In the genomic region with DNA sequence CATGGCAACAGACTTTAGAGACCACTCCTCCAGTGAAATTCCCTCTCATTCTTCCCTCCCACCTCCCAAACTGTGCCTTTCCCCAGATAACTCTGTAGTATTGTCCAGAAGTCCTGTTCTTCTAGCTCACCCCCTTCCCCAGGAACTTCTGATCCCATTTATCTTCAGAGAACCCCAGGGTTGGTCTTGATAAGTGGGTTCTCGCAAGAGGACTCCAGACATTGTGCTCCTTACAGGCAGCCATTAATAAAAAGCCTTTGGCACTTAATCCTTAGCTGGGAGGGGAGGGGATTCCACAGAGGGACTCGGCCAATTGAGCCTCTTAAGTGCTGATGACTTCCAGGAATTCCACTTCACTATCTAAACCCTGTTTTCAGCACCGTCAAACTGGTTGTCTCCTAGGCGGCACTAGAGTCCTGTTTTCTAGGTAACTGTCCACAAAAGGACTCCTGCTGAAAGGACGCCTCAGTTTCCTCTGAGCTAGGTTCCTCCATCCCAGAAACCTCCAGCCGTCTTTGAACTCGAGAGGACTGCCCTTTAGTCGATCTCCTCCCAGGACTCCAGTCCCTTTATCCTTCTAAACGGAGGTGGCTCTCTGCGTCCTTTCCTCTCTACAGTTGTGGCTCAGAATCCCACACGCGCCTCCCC, we compare ENCODE assay signal across 8 cellular contexts. TPM values are rescaled to one million over a fixed set of nuclear protein-coding genes. Genes with fewer than 3 reads are reported as not detected.
A peak's percentile ranks its signal among the peaks of the same experiment; 100 is the strongest.
DNase-seq lines count a peak whose midpoint lies in the region; ATAC-seq lines count a peak whose summit lies in the region.

No MANE protein-coding gene starts in this region.

- CTCF ChIA-PET in naive thymus-derived CD4-positive, alpha-beta T cell (lab: Charles Lee) = interaction anchor here (0.6 to 4.4 kb wide), 12 partner anchors 9 to 367 kb away, joined by 3 to 42 read pairs (median 4); no protein-coding TSS in a partner anchor

- peaks cover 95% of the 10 kb centered on the region for H3K27me3 Mint-ChIP-seq in dendritic cell treated with granulocyte-macrophage colony-stimulating factor and Interleukin-4, amounts not matched to agents 40 ng/mL and 50 ng/mL, for 4 days
- H3K27me3 Mint-ChIP-seq in naive thymus-derived CD4-positive, alpha-beta T cell = peaks cover 24 to 39% (median 32%) of the 10 kb centered on the region in 5 donors

- H3K36me3 Mint-ChIP-seq in dendritic cell treated with granulocyte-macrophage colony-stimulating factor and Interleukin-4, amounts not matched to agents 40 ng/mL and 50 ng/mL, for 4 days (ENCODE audit: low read depth) = peaks cover 4% of the 10 kb centered on the region
- peaks cover 0 to 1% (median 0%) of the 10 kb centered on the region in 5 donors for H3K36me3 Mint-ChIP-seq in naive thymus-derived CD4-positive, alpha-beta T cell

- H3K27ac ChIP-seq in naive thymus-derived CD4-positive, alpha-beta T cell (ENCODE audit: low read depth, low read length) = peak overlapping the region; percentile 35

- H3K36me3 ChIP-seq in naive thymus-derived CD4-positive, alpha-beta T cell (ENCODE audit: control insufficient read depth in 2 of 3, insufficient read depth in 3 of 3, low read length in 3 of 3) = no peaks in the 10 kb centered on the region

- peaks cover 58 to 61% of the 10 kb centered on the region in 2 donors for H3K4me1 ChIP-seq in naive thymus-derived CD4-positive, alpha-beta T cell (ENCODE audit: control insufficient read depth in 2 of 2, insufficient read depth in 2 of 2, low read length in 2 of 2)

- peaks cover 13 to 21% of the 10 kb centered on the region in 2 donors for H3K27me3 ChIP-seq in naive thymus-derived CD4-positive, alpha-beta T cell (ENCODE audit: control insufficient read depth in 2 of 2, insufficient read depth in 2 of 2, low read length in 2 of 2)

- peaks cover 81% of the 10 kb centered on the region for H3K4me1 Mint-ChIP-seq in dendritic cell treated with granulocyte-macrophage colony-stimulating factor and Interleukin-4, amounts not matched to agents 40 ng/mL and 50 ng/mL, for 4 days (ENCODE audit: low read depth)
- peaks cover 20 to 87% (median 74%) of the 10 kb centered on the region in 7 donors for H3K4me1 Mint-ChIP-seq in naive thymus-derived CD4-positive, alpha-beta T cell

- H3K27ac Mint-ChIP-seq in dendritic cell treated with granulocyte-macrophage colony-stimulating factor and Interleukin-4, amounts not matched to agents 40 ng/mL and 50 ng/mL, for 4 days = peak overlapping the region; percentile 49
- peak overlapping the region in 7 of 9 donors; percentile 72 to 90 (median 84) for H3K27ac Mint-ChIP-seq in naive thymus-derived CD4-positive, alpha-beta T cell

- H3K9me3 Mint-ChIP-seq in dendritic cell treated with granulocyte-macrophage colony-stimulating factor and Interleukin-4, amounts not matched to agents 40 ng/mL and 50 ng/mL, for 4 days = no peaks in the 10 kb centered on the region
- H3K9me3 Mint-ChIP-seq in naive thymus-derived CD4-positive, alpha-beta T cell = peaks cover 0 to 2% (median 0%) of the 10 kb centered on the region in 11 donors

- peak overlapping the region; percentile 72 for H3K4me3 ChIP-seq in naive thymus-derived CD4-positive, alpha-beta T cell (ENCODE audit: low read length)

- DNase-seq in ELF-1 (ENCODE audit: low read depth, low spot score) (peak; percentile 78), NCI-H2227 treated with DMSO at 0.1 percent for 48 hours (lab: John Stamatoyannopoulos, UW) (peak; percentile 90), sciatic nerve (ENCODE audit: low spot score) (no peak)
- no peak for DNase-seq in naive thymus-derived CD4-positive, alpha-beta T cell
- no peak for DNase-seq in activated effector memory CD4-positive, alpha-beta T cell treated with anti-CD3 and anti-CD28 coated beads, Interleukin-2, amount 50 U/mL, for 16 hours

- no peaks in the 10 kb centered on the region for H3K9me3 ChIP-seq in naive thymus-derived CD4-positive, alpha-beta T cell (ENCODE audit: control insufficient read depth in 2 of 3, low read length in 3 of 3)

- intact Hi-C loops in dendritic cell treated with granulocyte-macrophage colony-stimulating factor and Interleukin-4, amounts not matched to agents 40 ng/mL and 50 ng/mL, for 4 days (cut with micrococcal nuclease) = loop anchor here (5.0 kb wide), 1 partner anchor 141 kb away; no protein-coding TSS in a partner anchor
- intact Hi-C loops in naive thymus-derived CD4-positive, alpha-beta T cell (cut with micrococcal nuclease) = loop anchor here in 1 of 2 donors (10.0 kb wide), 2 partner anchors 458 to 952 kb away; no protein-coding TSS in a partner anchor
- intact Hi-C loops in sciatic nerve (cut with DNase I) = no loop called here

- ATAC-seq in naive thymus-derived CD4-positive, alpha-beta T cell = no peak
- ATAC-seq in sciatic nerve (no peak), HG02610 (IDR thresholded peaks at IDR 0.05; ENCODE audit: unreplicated experiment) (no peak), GM21576 (IDR thresholded peaks at IDR 0.05; ENCODE audit: unreplicated experiment) (no peak)

- peak overlapping the region; percentile 82 for H3K4me3 Mint-ChIP-seq in dendritic cell treated with granulocyte-macrophage colony-stimulating factor and Interleukin-4, amounts not matched to agents 40 ng/mL and 50 ng/mL, for 4 days
- H3K4me3 Mint-ChIP-seq in naive thymus-derived CD4-positive, alpha-beta T cell = peak overlapping the region; percentile 84 to 98 (median 88)

- POLR2A ChIA-PET in naive thymus-derived CD4-positive, alpha-beta T cell (lab: Charles Lee) = interaction anchor here (0.5 to 4.2 kb wide), 12 partner anchors 8 to 182 kb away, joined by 3 to 34 read pairs (median 4); partner anchors contain the start of gene SERTAD1

RNA-seq across cellular contexts. Expression of gene LTBP4, which starts 2.0 kb away (rescaled TPM):
- 100 to 1,000 TPM in 4 of 5 experiments, 10 to 100 TPM in 1; 62.4 to 116 (median 111) TPM for total RNA-seq in naive thymus-derived CD4-positive, alpha-beta T cell
- 10 to 100 TPM; 21.8 to 41.4 TPM for polyA plus RNA-seq in naive thymus-derived CD4-positive, alpha-beta T cell
- total RNA-seq in sciatic nerve = 1,227 TPM

RNA-seq across cellular contexts. Expression of gene SHKBP1, which starts 26.5 kb away (rescaled TPM):
- 100 to 1,000 TPM in 4 of 5 experiments, 10 to 100 TPM in 1; 98.4 to 218 (median 139) TPM for total RNA-seq in naive thymus-derived CD4-positive, alpha-beta T cell
- 100 to 1,000 TPM in 1 of 2 donors, 10 to 100 TPM in 1; 92.8 to 140 TPM for polyA plus RNA-seq in naive thymus-derived CD4-positive, alpha-beta T cell
- total RNA-seq in sciatic nerve = 58.7 TPM

Comparison
In these comparisons a context has a peak if more than half of its experiments do, and no peak if none do; other contexts are left out.
1. DNase-seq: peak in ELF-1 (single experiment) and NCI-H2227 treated with DMSO at 0.1 percent for 48 hours (single experiment); none in naive thymus-derived CD4-positive, alpha-beta T cell (0 of 9), activated effector memory CD4-positive, alpha-beta T cell treated with anti-CD3 and anti-CD28 coated beads, Interleukin-2, amount 50 U/mL, for 16 hours (single experiment) and sciatic nerve (single experiment).
2. RNA of gene LTBP4, which starts 2.0 kb away (total RNA-seq): 1,227 TPM in sciatic nerve (single experiment); 62.4 to 116 TPM in naive thymus-derived CD4-positive, alpha-beta T cell; every median in the first group is over 10 times any median in the second.